11 cellular contexts compared by ENCODE assay signal in genomic region chr3:170258105-170258487, GRCh38. TPM values are rescaled to one million over a fixed set of nuclear protein-coding genes. Genes with fewer than 3 reads are reported as not detected.
A peak's percentile ranks its signal among the peaks of the same experiment; 100 is the strongest.
DNase-seq lines count a peak whose midpoint lies in the region; ATAC-seq lines count a peak whose summit lies in the region.
"Had no signal": no experiment of that assay in that cellular context is flagged by ENCODE, and none has a peak within 500 bp of the region (broad histone marks: within the 10 kb centered on the region; RNA-seq: fewer than 3 reads in every experiment).

No MANE protein-coding gene starts in this region.

- H3K27ac Mint-ChIP-seq in CD4-positive, alpha-beta memory T cell, result peak overlapping the region in 4 of 7 donors; percentile 41 to 81 (median 53)
- H3K27ac Mint-ChIP-seq in central memory CD8-positive, alpha-beta T cell (ENCODE audit: low read depth), result no peak overlapping the region

- no peak overlapping the region for H3K27ac ChIP-seq in CD4-positive, alpha-beta memory T cell (ENCODE audit: low read depth, low read length)
- H3K27ac ChIP-seq in HUES6 (ENCODE audit: low read depth, low read length), result no peak overlapping the region
- H3K27ac ChIP-seq: WERI-Rb-1 had no signal

- peak overlapping the region in 5 of 8 donors; percentile 27 to 79 (median 66) for H3K4me3 Mint-ChIP-seq in CD4-positive, alpha-beta memory T cell
- H3K4me3 Mint-ChIP-seq in central memory CD8-positive, alpha-beta T cell, result peak overlapping the region; percentile 27

- H3K9ac ChIP-seq in HUES6 (ENCODE audit: low read length), result peak overlapping the region; percentile 15

- intact Hi-C loops in CD4-positive, alpha-beta memory T cell (cut with micrococcal nuclease), result no loop called here

- CTCF ChIA-PET in CD4-positive, alpha-beta memory T cell (lab: Charles Lee; ENCODE audit: partially characterized antibody), result no interaction called here

- peaks cover 34 to 41% of the 10 kb centered on the region in 2 donors for H3K36me3 Mint-ChIP-seq in CD4-positive, alpha-beta memory T cell
- peaks cover 12% of the 10 kb centered on the region for H3K36me3 Mint-ChIP-seq in central memory CD8-positive, alpha-beta T cell (ENCODE audit: insufficient read depth)

- H3K4me1 Mint-ChIP-seq in CD4-positive, alpha-beta memory T cell, result peaks cover 20 to 40% (median 24%) of the 10 kb centered on the region in 4 donors
- H3K4me1 Mint-ChIP-seq in central memory CD8-positive, alpha-beta T cell, result peaks cover 27% of the 10 kb centered on the region

- H3K4me1 ChIP-seq in CD4-positive, alpha-beta memory T cell (ENCODE audit: insufficient read depth, low read length), result no peaks in the 10 kb centered on the region
- peaks cover 10% of the 10 kb centered on the region for H3K4me1 ChIP-seq in HUES6 (ENCODE audit: control insufficient read depth, insufficient read depth, low read length)

- DNase-seq in CD4-positive, alpha-beta memory T cell, result no peak
- DNase-seq in central memory CD8-positive, alpha-beta T cell (ENCODE audit: low spot score in 2 of 2), result no peak
- DNase-seq in ecto neural progenitor cell (ENCODE audit: low spot score) (no peak), NCI-H510A (lab: John Stamatoyannopoulos, UW) (no peak), NCI-H2081 treated with DMSO at 0.1 percent for 48 hours (lab: John Stamatoyannopoulos, UW) (no peak)
- DNase-seq: COR-L47, left ventricle myocardium superior, WERI-Rb-1 had no signal

- no peaks in the 10 kb centered on the region for H3K9me3 ChIP-seq in CD4-positive, alpha-beta memory T cell (ENCODE audit: control insufficient read depth in 1 of 2, low read length in 2 of 2)
- H3K9me3 ChIP-seq in HUES6 (ENCODE audit: control insufficient read depth, insufficient read depth, low read depth, low read length), result peaks cover 4% of the 10 kb centered on the region; the same call in 1 of the 2 replicates

- H3K36me3 ChIP-seq in CD4-positive, alpha-beta memory T cell (ENCODE audit: insufficient read depth, low read length), result peaks cover 4% of the 10 kb centered on the region
- H3K36me3 ChIP-seq in HUES6 (ENCODE audit: control insufficient read depth, insufficient read depth, low read length), result peaks cover 23% of the 10 kb centered on the region

- no peaks in the 10 kb centered on the region for H3K27me3 ChIP-seq in CD4-positive, alpha-beta memory T cell (ENCODE audit: insufficient read depth, low read length)
- H3K27me3 ChIP-seq in HUES6 (ENCODE audit: control insufficient read depth, insufficient read depth, low read length), result no peaks in the 10 kb centered on the region

- H3K27me3 Mint-ChIP-seq in CD4-positive, alpha-beta memory T cell, result no peaks in the 10 kb centered on the region
- no peaks in the 10 kb centered on the region for H3K27me3 Mint-ChIP-seq in central memory CD8-positive, alpha-beta T cell

- POLR2A ChIA-PET in CD4-positive, alpha-beta memory T cell (lab: Charles Lee; ENCODE audit: partially characterized antibody), result no interaction called here

- peaks cover 0 to 14% (median 10%) of the 10 kb centered on the region in 8 donors for H3K9me3 Mint-ChIP-seq in CD4-positive, alpha-beta memory T cell
- no peaks in the 10 kb centered on the region for H3K9me3 Mint-ChIP-seq in central memory CD8-positive, alpha-beta T cell

- H3K4me3 ChIP-seq in CD4-positive, alpha-beta memory T cell (ENCODE audit: low read length in 2 of 2), result no peak overlapping the region
- no peak overlapping the region for H3K4me3 ChIP-seq in HUES6 (ENCODE audit: low read depth, low read length)

- ATAC-seq in GM21390 (IDR thresholded peaks at IDR 0.05; ENCODE audit: unreplicated experiment) (peak; percentile 17), HG03520 (IDR thresholded peaks at IDR 0.05; ENCODE audit: unreplicated experiment) (no peak)
- no peak for ATAC-seq in central memory CD8-positive, alpha-beta T cell (replicated peaks; ENCODE audit: extremely low read depth, poor library complexity, severe bottlenecking)
- ATAC-seq: left ventricle myocardium superior had no signal

RNA-seq across cellular contexts. Expression of gene PRKCI, which starts 35.9 kb away (rescaled TPM):
- total RNA-seq in CD4-positive, alpha-beta memory T cell, result 10 to 100 TPM; 18.0 to 27.7 TPM
- polyA plus RNA-seq in CD4-positive, alpha-beta memory T cell, result 10 to 100 TPM; 16.4 to 18.5 TPM
